In the genomic region with DNA sequence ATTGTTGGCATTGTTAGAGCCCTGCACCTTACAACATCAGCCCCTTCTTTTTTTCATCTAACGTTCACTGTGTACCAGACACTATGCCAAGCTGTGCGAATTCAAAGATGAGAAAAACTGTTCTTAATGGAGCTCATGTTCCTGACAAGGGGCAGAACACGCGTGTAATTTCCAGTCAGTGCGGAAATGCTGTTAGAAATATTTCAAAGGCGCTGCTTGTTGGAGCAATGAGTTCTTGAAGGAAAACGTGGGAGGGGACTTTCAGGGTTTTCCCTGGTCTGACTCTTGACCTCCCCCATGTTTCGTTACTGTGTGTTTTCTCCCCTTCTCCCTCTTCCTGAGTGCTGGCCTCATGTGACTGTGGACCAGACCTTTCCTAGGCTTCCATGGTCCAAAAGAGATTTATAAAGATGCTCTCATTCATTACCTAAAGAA, we compare ENCODE assay signal across 8 cellular contexts. TPM values are rescaled to one million over a fixed set of nuclear protein-coding genes. Genes with fewer than 3 reads are reported as not detected.
DNase-seq lines count a peak whose midpoint lies in the region; ATAC-seq and TF ChIP-seq lines count a peak whose summit lies in the region.

No MANE protein-coding gene starts in this region.

- no peaks in the 10 kb centered on the region for H3K27me3 Mint-ChIP-seq in dendritic cell treated with granulocyte-macrophage colony-stimulating factor and Interleukin-4, amounts not matched to agents 40 ng/mL and 50 ng/mL, for 4 days
- peaks cover 6% of the 10 kb centered on the region for H3K27me3 Mint-ChIP-seq in neural progenitor cell (ENCODE audit: insufficient read depth, low read depth)

- ATAC-seq in Panc1 = no peak
- no peak for ATAC-seq in GM18520 (IDR thresholded peaks at IDR 0.05; ENCODE audit: unreplicated experiment)
- no peak for ATAC-seq in HG03280 (IDR thresholded peaks at IDR 0.05; ENCODE audit: unreplicated experiment)

- POLR2A ChIA-PET in Panc1 (lab: Charles Lee) = interaction anchor here (1.1 kb wide), 1 partner anchor 11 kb away, joined by 3 read pairs; no protein-coding TSS in a partner anchor

- H3K9me3 ChIP-seq in Panc1 (ENCODE audit: control insufficient read depth, insufficient read depth, low read depth, low read length) (no peaks in the 10 kb centered on the region), neural progenitor cell (ENCODE audit: low read depth) (no peaks in the 10 kb centered on the region)

- H3K4me2 ChIP-seq in neural progenitor cell = peak overlapping the region; percentile 90

- peaks cover 59% of the 10 kb centered on the region for H3K79me2 ChIP-seq in neural progenitor cell (ENCODE audit: low read depth)

- in situ Hi-C loops in Panc1 (cut with HindIII; ENCODE audit: low pct_unique_long_range_greater_than_20kb, low sequenced_read_pairs) = no loop called here

- H3K4me1 Mint-ChIP-seq in dendritic cell treated with granulocyte-macrophage colony-stimulating factor and Interleukin-4, amounts not matched to agents 40 ng/mL and 50 ng/mL, for 4 days (ENCODE audit: low read depth) = peaks cover 56% of the 10 kb centered on the region
- peaks cover 28% of the 10 kb centered on the region for H3K4me1 Mint-ChIP-seq in neural progenitor cell

- H3K27ac ChIP-seq in Panc1 (ENCODE audit: low read length) (peak overlapping the region; percentile 60), neural progenitor cell (no peak overlapping the region)

- H2AFZ ChIP-seq in neural progenitor cell (replicated peaks) = no peak overlapping the region

- H3K4me3 Mint-ChIP-seq in dendritic cell treated with granulocyte-macrophage colony-stimulating factor and Interleukin-4, amounts not matched to agents 40 ng/mL and 50 ng/mL, for 4 days = peak overlapping the region; percentile 95
- peak overlapping the region; percentile 100 for H3K4me3 Mint-ChIP-seq in neural progenitor cell

- H3K27me3 ChIP-seq in Panc1 (ENCODE audit: control insufficient read depth, insufficient read depth, low read length) (no peaks in the 10 kb centered on the region), neural progenitor cell (no peaks in the 10 kb centered on the region)

- CTCF ChIA-PET in Panc1 (lab: Charles Lee) = no interaction called here

- peaks cover 3% of the 10 kb centered on the region for H3K36me3 ChIP-seq in Panc1 (ENCODE audit: control insufficient read depth, insufficient read depth, low read length)
- H3K36me3 ChIP-seq in neural progenitor cell = no peaks in the 10 kb centered on the region

- no peak overlapping the region for H3K9ac ChIP-seq in neural progenitor cell

- H3K9me3 Mint-ChIP-seq in dendritic cell treated with granulocyte-macrophage colony-stimulating factor and Interleukin-4, amounts not matched to agents 40 ng/mL and 50 ng/mL, for 4 days = no peaks in the 10 kb centered on the region
- H3K9me3 Mint-ChIP-seq in neural progenitor cell = no peaks in the 10 kb centered on the region

- peaks cover 38% of the 10 kb centered on the region for H3K4me1 ChIP-seq in Panc1 (ENCODE audit: control insufficient read depth, insufficient read depth, low read length)
- H3K4me1 ChIP-seq in neural progenitor cell = peaks cover 10% of the 10 kb centered on the region

- intact Hi-C loops in Panc1 (cut with micrococcal nuclease; ENCODE audit: unreplicated experiment) = no loop called here
- intact Hi-C loops in dendritic cell treated with granulocyte-macrophage colony-stimulating factor and Interleukin-4, amounts not matched to agents 40 ng/mL and 50 ng/mL, for 4 days (cut with micrococcal nuclease) = loop anchor here (5.0 kb wide), 1 partner anchor 33 kb away; no protein-coding TSS in a partner anchor

- peaks cover 63% of the 10 kb centered on the region for H3K36me3 Mint-ChIP-seq in dendritic cell treated with granulocyte-macrophage colony-stimulating factor and Interleukin-4, amounts not matched to agents 40 ng/mL and 50 ng/mL, for 4 days (ENCODE audit: low read depth)
- peaks cover 6% of the 10 kb centered on the region for H3K36me3 Mint-ChIP-seq in neural progenitor cell

- DNase-seq in GM10266 (ENCODE audit: extremely low spot score) (peak; percentile 36), Panc1 (ENCODE audit: low read depth, low spot score) (no peak), neural progenitor cell (ENCODE audit: low spot score) (peak; percentile 22), HUDEP-2 (lab: John Stamatoyannopoulos, UW; ENCODE audit: unreplicated experiment in 76 of 76) (no peak), NCI-H526 treated with DMSO at 0.1 percent for 48 hours (lab: John Stamatoyannopoulos, UW) (no peak)

- TF ChIP-seq CTCF in GM10266 (IDR thresholded peaks at IDR 0.05; ENCODE audit: control insufficient read depth, insufficient read depth, low read depth, missing control alignments) = no peak
- no peak for TF ChIP-seq CTCF in Panc1 (IDR thresholded peaks at IDR 0.05)
- TF ChIP-seq CTCF in neural progenitor cell (IDR thresholded peaks at IDR 0.05) = no peak

- H3K4me3 ChIP-seq in Panc1 (ENCODE audit: low read depth in 2 of 2, low read length in 2 of 2) = peak overlapping the region; percentile 63 to 99
- H3K4me3 ChIP-seq in neural progenitor cell = peak overlapping the region; percentile 81

- H4K20me1 ChIP-seq in neural progenitor cell (ENCODE audit: low read depth) = peaks cover 51% of the 10 kb centered on the region

- peak overlapping the region; percentile 92 for H3K27ac Mint-ChIP-seq in dendritic cell treated with granulocyte-macrophage colony-stimulating factor and Interleukin-4, amounts not matched to agents 40 ng/mL and 50 ng/mL, for 4 days
- H3K27ac Mint-ChIP-seq in neural progenitor cell = peak overlapping the region; percentile 34

- H3F3A ChIP-seq in neural progenitor cell (ENCODE audit: low read depth) = peaks cover 24% of the 10 kb centered on the region

- TSS peak; percentile 74 for BruUV-seq in Panc1 (replicated peaks; lab: Mats Ljungman, UMichigan)

RNA-seq across cellular contexts. Expression of gene MTHFD2, which starts 1.5 kb away (rescaled TPM):
- total RNA-seq in Panc1 (2021; ENCODE audit: unreplicated experiment) = 215 TPM
- polyA plus RNA-seq in Panc1 (2012; ENCODE audit: insufficient read length) = 289 TPM
- 79.5 and 101 TPM in 2 replicates for total RNA-seq in neural progenitor cell (ENCODE audit: low replicate concordance)

RNA-seq across cellular contexts. Expression of gene MOB1A, which starts 21.2 kb away (rescaled TPM):
- total RNA-seq in Panc1 (2021; ENCODE audit: unreplicated experiment) (184 TPM), neural progenitor cell (ENCODE audit: low replicate concordance) (125 and 163 TPM in 2 replicates)
- 64.4 TPM for polyA plus RNA-seq in Panc1 (2012; ENCODE audit: insufficient read length)

RNA-seq across cellular contexts. Expression of gene BOLA3, which starts 52.2 kb away (rescaled TPM):
- 69.7 TPM for total RNA-seq in Panc1 (2021; ENCODE audit: unreplicated experiment)
- polyA plus RNA-seq in Panc1 (2012; ENCODE audit: insufficient read length) = 61.6 TPM
- total RNA-seq in neural progenitor cell (ENCODE audit: low replicate concordance) = 56.2 and 76.5 TPM in 2 replicates

Comparison
In these comparisons a context has a peak if more than half of its experiments do, and no peak if none do; other contexts are left out.
1. DNase-seq: peak in GM10266 (single experiment) and neural progenitor cell (single experiment); none in Panc1 (single experiment), HUDEP-2 (0 of 76) and NCI-H526 treated with DMSO at 0.1 percent for 48 hours (single experiment).